ENCODE assay signal across 14 cellular contexts in the genomic region with DNA sequence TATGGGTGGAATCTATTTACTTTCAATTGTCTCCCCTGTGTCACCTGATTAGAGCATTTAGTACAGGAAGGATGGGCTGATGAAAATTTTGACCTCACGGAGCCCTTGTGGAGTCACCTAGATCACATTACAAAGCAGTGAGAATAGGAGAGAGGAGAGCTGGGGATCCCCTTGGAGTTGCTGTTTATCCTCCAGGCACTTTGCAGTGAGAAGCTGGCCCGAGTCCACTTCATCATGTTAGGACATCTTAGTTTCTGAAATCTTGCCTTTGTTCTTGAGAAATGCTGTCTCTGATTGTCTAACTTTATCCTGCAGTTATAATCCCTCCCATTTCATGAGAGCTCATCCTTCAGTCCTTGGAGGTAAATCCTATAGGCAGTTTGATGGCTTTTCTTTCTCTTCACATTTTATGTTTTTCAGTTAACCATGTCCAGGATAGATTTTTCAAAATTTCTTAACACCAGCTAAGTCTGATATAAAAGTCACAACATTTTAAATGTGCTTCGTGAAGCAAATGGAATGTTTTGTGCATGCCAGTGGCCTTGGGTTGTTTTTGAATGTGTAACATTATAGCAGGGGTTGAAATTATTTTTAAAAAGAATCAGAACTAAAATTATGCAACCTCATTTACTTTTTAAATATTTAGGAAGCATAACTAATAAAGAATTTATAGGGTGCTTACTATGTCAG.
A peak's percentile ranks its signal among the peaks of the same experiment; 100 is the strongest.
DNase-seq lines count a peak whose midpoint lies in the region; ATAC-seq and TF ChIP-seq lines count a peak whose summit lies in the region.
"Had no signal": no experiment of that assay in that cellular context is flagged by ENCODE, and none has a peak within 500 bp of the region (broad histone marks: within the 10 kb centered on the region; RNA-seq: fewer than 3 reads in every experiment).

No MANE protein-coding gene starts in this region.

- no peak overlapping the region for H3K27ac Mint-ChIP-seq in activated naive CD4-positive, alpha-beta T cell treated with anti-CD3 and anti-CD28 coated beads for 36 hours

- no peak for ATAC-seq in GM21381 (IDR thresholded peaks at IDR 0.05; ENCODE audit: unreplicated experiment)
- no peak for ATAC-seq in GM21576 (IDR thresholded peaks at IDR 0.05; ENCODE audit: unreplicated experiment)

- peaks cover 2 to 8% of the 10 kb centered on the region in 2 donors for H3K4me1 ChIP-seq in uterus
- H3K4me1 ChIP-seq: HAP-1 had no signal

- no peaks in the 10 kb centered on the region for H3K36me3 Mint-ChIP-seq in activated naive CD4-positive, alpha-beta T cell treated with anti-CD3 and anti-CD28 coated beads for 36 hours (ENCODE audit: low read depth)

- H3K4me1 Mint-ChIP-seq in activated naive CD4-positive, alpha-beta T cell treated with anti-CD3 and anti-CD28 coated beads for 36 hours (ENCODE audit: low read depth), result no peaks in the 10 kb centered on the region

- DNase-seq in NCI-H2107 treated with DMSO at 0.1 percent for 48 hours (lab: John Stamatoyannopoulos, UW; ENCODE audit: unreplicated experiment) (peak; percentile 41), NCI-H2107 (lab: John Stamatoyannopoulos, UW) (no peak), T1000 (lab: John Stamatoyannopoulos, UW) (peak; percentile 11), foreskin melanocyte (peak; percentile 59), uterus (peak; percentile 50 to 60)
- no peak for DNase-seq in activated naive CD4-positive, alpha-beta T cell treated with anti-CD3 and anti-CD28 coated beads for 36 hours
- DNase-seq: dorsolateral prefrontal cortex; NCI-H446; stimulated activated CD4-positive, alpha-beta T cell treated with anti-CD3 and anti-CD28 coated beads, Interleukin-12 subunit alpha, Interleukin-12 subunit beta, amount 100 ng/mL, for 4 hours had no signal

- TF ChIP-seq CTCF in uterus (IDR thresholded peaks at IDR 0.05), result no peak

- no peak for TF ChIP-seq POLR2A in uterus (IDR thresholded peaks at IDR 0.05)

- H3K27me3 ChIP-seq in uterus, result no peaks in the 10 kb centered on the region
- H3K27me3 ChIP-seq: dorsolateral prefrontal cortex had no signal

- H3K9me3 ChIP-seq in uterus, result no peaks in the 10 kb centered on the region
- H3K9me3 ChIP-seq: HAP-1 had no signal

- H3K27ac ChIP-seq in uterus, result peak overlapping the region; percentile 53 to 70
- H3K27ac ChIP-seq: dorsolateral prefrontal cortex, HL-60 had no signal

- CTCF ChIA-PET in activated naive CD4-positive, alpha-beta T cell treated with anti-CD3 and anti-CD28 coated beads for 36 hours (lab: Charles Lee), result interaction anchor here (0.6 kb wide), 1 partner anchor 198 kb away, joined by 3 read pairs; no protein-coding TSS in a partner anchor

- intact Hi-C loops in uterus (cut with DNase I; ENCODE audit: low total_unique reads), result no loop called here
- intact Hi-C loops in activated naive CD4-positive, alpha-beta T cell treated with anti-CD3 and anti-CD28 coated beads for 36 hours (cut with micrococcal nuclease), result no loop called here

- no peak overlapping the region for H3K4me3 ChIP-seq in uterus
- H3K4me3 ChIP-seq: dorsolateral prefrontal cortex, HAP-1, lung had no signal

- peaks cover 2% of the 10 kb centered on the region for H3K27me3 Mint-ChIP-seq in activated naive CD4-positive, alpha-beta T cell treated with anti-CD3 and anti-CD28 coated beads for 36 hours (ENCODE audit: low read depth)

- no peak overlapping the region for H3K4me3 Mint-ChIP-seq in activated naive CD4-positive, alpha-beta T cell treated with anti-CD3 and anti-CD28 coated beads for 36 hours

- no peaks in the 10 kb centered on the region for H3K36me3 ChIP-seq in uterus
- H3K36me3 ChIP-seq: HAP-1 had no signal

- H3K9me3 Mint-ChIP-seq in activated naive CD4-positive, alpha-beta T cell treated with anti-CD3 and anti-CD28 coated beads for 36 hours, result no peaks in the 10 kb centered on the region

Comparison
In these comparisons a context has a peak if more than half of its experiments do, and no peak if none do; other contexts are left out.
1. DNase-seq: peak in NCI-H2107 treated with DMSO at 0.1 percent for 48 hours (single experiment), T1000 (single experiment), foreskin melanocyte (single experiment) and uterus (2 of 2); none in NCI-H2107 (single experiment) and activated naive CD4-positive, alpha-beta T cell treated with anti-CD3 and anti-CD28 coated beads for 36 hours (single experiment).